In genomic region chr5:133387091-133387490, GRCh38 we compare ENCODE assay signal across 10 cellular contexts.
"Had no signal": no experiment of that assay in that cellular context is flagged by ENCODE, and none has a peak within 500 bp of the region (broad histone marks: within the 10 kb centered on the region; RNA-seq: fewer than 3 reads in every experiment).

No MANE protein-coding gene starts in this region.

- H3K4me3 ChIP-seq: heart left ventricle, neural progenitor cell, pancreas, tibial artery had no signal

- H3K27me3 ChIP-seq: neural progenitor cell, pancreas had no signal

- ATAC-seq: heart left ventricle, pancreas had no signal

- H3K9me3 ChIP-seq: heart left ventricle, pancreas, tibial artery had no signal

- H3K36me3 ChIP-seq: brain microvascular endothelial cell, heart left ventricle, neural progenitor cell, pancreas, tibial artery had no signal

- DNase-seq: activated CD4-positive, alpha-beta T cell treated with anti-CD3 and anti-CD28 coated beads, Interleukin-2, amount 10 ng/mL, durations not matched to agents 7 days and 5 days; activated CD4-positive, CD25-positive, alpha-beta regulatory T cell; anterior cingulate cortex; brain microvascular endothelial cell; effector memory CD4-positive, alpha-beta T cell; pancreas had no signal

- H3K4me1 ChIP-seq: pancreas, tibial artery had no signal

- H3K27ac ChIP-seq: brain microvascular endothelial cell, epithelial cell of prostate, heart left ventricle, neural progenitor cell, pancreas, tibial artery had no signal
